In the genomic region with DNA sequence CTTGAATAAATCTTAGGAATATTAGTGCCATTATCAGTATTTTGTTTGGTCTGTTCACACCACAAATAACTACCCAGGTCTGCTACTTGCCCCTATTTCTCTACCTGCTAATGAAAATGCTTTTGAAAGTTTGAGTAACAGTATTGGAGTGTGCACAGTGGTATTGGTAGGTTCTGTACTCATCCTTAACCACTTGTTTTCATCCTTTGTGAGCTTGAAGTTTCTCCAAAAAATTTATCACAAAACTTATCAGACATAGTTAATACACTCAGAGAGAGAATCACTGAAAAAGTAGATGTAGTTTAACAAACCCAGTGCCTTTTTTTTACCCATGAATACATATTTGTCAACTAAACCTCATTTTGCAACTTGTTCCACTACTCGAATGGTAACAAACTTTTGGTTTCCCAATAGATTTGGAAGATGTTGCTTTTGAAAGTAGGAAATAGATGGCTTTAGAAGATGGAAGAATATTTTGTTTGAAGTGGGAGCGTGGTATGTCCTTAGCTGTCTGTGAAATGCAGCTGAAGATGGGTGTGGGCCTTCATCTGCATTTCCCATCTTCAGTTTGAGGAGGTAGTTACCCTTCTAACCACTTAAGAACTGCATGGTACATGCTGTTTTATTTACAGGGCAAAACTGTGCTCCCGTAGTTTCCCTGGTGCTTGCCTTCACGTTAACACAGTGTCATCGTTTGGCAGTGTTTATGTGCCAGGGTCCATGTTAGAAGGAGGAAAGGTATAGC, we compare ENCODE assay signal across 9 cellular contexts. TPM values are rescaled to one million over a fixed set of nuclear protein-coding genes. Genes with fewer than 3 reads are reported as not detected.
DNase-seq lines count a peak whose midpoint lies in the region; ATAC-seq, FAIRE-seq and TF ChIP-seq lines count a peak whose summit lies in the region.
"Had no signal": no experiment of that assay in that cellular context is flagged by ENCODE, and none has a peak within 500 bp of the region (broad histone marks: within the 10 kb centered on the region; RNA-seq: fewer than 3 reads in every experiment).

No MANE protein-coding gene starts in this region.

- H3K27me3 ChIP-seq in keratinocyte (ENCODE audit: control insufficient read depth, extremely low read depth, insufficient read depth, low read length) (no peaks in the 10 kb centered on the region), tibial nerve (no peaks in the 10 kb centered on the region)

- peaks cover 4 to 7% of the 10 kb centered on the region in 2 experiments for H3K36me3 ChIP-seq in keratinocyte (ENCODE audit: control insufficient read depth in 2 of 2, extremely low read depth in 1 of 2, insufficient read depth in 2 of 2, low read length in 2 of 2)
- H3K36me3 ChIP-seq in tibial nerve = no peaks in the 10 kb centered on the region

- H3K27ac ChIP-seq in keratinocyte (ENCODE audit: control insufficient read depth, insufficient read depth, low read length) (peak overlapping the region; percentile 79), tibial nerve (peak overlapping the region in 2 of 4 donors; percentile 4 to 69)

- dilution Hi-C loops in keratinocyte (cut with MboI; ENCODE audit: extremely low pct_ligation_motif_present, low sequenced_read_pairs) = no loop called here

- peaks cover 10% of the 10 kb centered on the region for H3K9me1 ChIP-seq in keratinocyte (ENCODE audit: control insufficient read depth, extremely low read depth, insufficient read depth, low read length)

- TF ChIP-seq EP300 in tibial nerve (IDR thresholded peaks at IDR 0.05) = no peak

- H3K4me1 ChIP-seq in keratinocyte (ENCODE audit: control insufficient read depth, extremely low read depth, insufficient read depth, low read length) = peaks cover 80% of the 10 kb centered on the region
- H3K4me1 ChIP-seq in tibial nerve = peaks cover 0 to 83% (median 48%) of the 10 kb centered on the region in 4 donors

- H3K27ac Mint-ChIP-seq in activated CD4-positive, alpha-beta memory T cell treated with anti-CD3 and anti-CD28 coated beads, Interleukin-2, amount 10 ng/mL, durations not matched to agents 7 days and 5 days = peak overlapping the region; percentile 93
- H3K27ac Mint-ChIP-seq in stimulated activated naive CD8-positive, alpha-beta T cell treated with anti-CD3 and anti-CD28 coated beads, Interleukin-15, amount 100 ng/mL, for 72 hours = peak overlapping the region; percentile 87 to 94

- H3K4me1 Mint-ChIP-seq in activated CD4-positive, alpha-beta memory T cell treated with anti-CD3 and anti-CD28 coated beads, Interleukin-2, amount 10 ng/mL, durations not matched to agents 7 days and 5 days = peaks cover 91% of the 10 kb centered on the region
- H3K4me1 Mint-ChIP-seq in stimulated activated naive CD8-positive, alpha-beta T cell treated with anti-CD3 and anti-CD28 coated beads, Interleukin-15, amount 100 ng/mL, for 72 hours = peaks cover 98% of the 10 kb centered on the region

- H2AFZ ChIP-seq in keratinocyte (ENCODE audit: control insufficient read depth, low read length) = no peak overlapping the region

- CTCF ChIA-PET in activated CD4-positive, alpha-beta memory T cell treated with anti-CD3 and anti-CD28 coated beads, Interleukin-2, amount 10 ng/mL, durations not matched to agents 7 days and 5 days (lab: Charles Lee) = interaction anchor here (0.6 to 2.1 kb wide), 3 partner anchors 9 to 25 kb away, joined by 3 to 7 read pairs (median 3); partner anchors contain the start of gene PTPN1

- TF ChIP-seq CTCF in keratinocyte (optimal IDR thresholded peaks at IDR 0.05 in 1 of 3, IDR thresholded peaks at IDR 0.05 in 1 of 3, conservative IDR thresholded peaks at IDR 0.05 in 1 of 3; ENCODE audit: extremely low read depth in 1 of 3, insufficient read depth in 2 of 3, low read length in 3 of 3) = no peak
- no peak for TF ChIP-seq CTCF in tibial nerve (IDR thresholded peaks at IDR 0.05)

- no peak for FAIRE-seq in keratinocyte (lab: Jason Lieb, UNC)

- peaks cover 94% of the 10 kb centered on the region for H3K79me2 ChIP-seq in keratinocyte (ENCODE audit: control insufficient read depth, insufficient read depth, low read length)

- H3K4me3 ChIP-seq in keratinocyte (ENCODE audit: control insufficient read depth in 2 of 3, extremely low read depth in 1 of 3, insufficient read depth in 2 of 3, low read depth in 1 of 3, low read length in 3 of 3) (no peak overlapping the region), tibial nerve (no peak overlapping the region)

- no peaks in the 10 kb centered on the region for H3K27me3 Mint-ChIP-seq in activated CD4-positive, alpha-beta memory T cell treated with anti-CD3 and anti-CD28 coated beads, Interleukin-2, amount 10 ng/mL, durations not matched to agents 7 days and 5 days
- H3K27me3 Mint-ChIP-seq in stimulated activated naive CD8-positive, alpha-beta T cell treated with anti-CD3 and anti-CD28 coated beads, Interleukin-15, amount 100 ng/mL, for 72 hours = no peaks in the 10 kb centered on the region

- H3K36me3 Mint-ChIP-seq in activated CD4-positive, alpha-beta memory T cell treated with anti-CD3 and anti-CD28 coated beads, Interleukin-2, amount 10 ng/mL, durations not matched to agents 7 days and 5 days (ENCODE audit: low read depth) = peaks cover 59% of the 10 kb centered on the region

- H4K20me1 ChIP-seq in keratinocyte (ENCODE audit: control insufficient read depth, extremely low read depth, insufficient read depth, low read length) = peaks cover 3% of the 10 kb centered on the region

- H3K9ac ChIP-seq in keratinocyte (ENCODE audit: control insufficient read depth, extremely low read depth, insufficient read depth, low read length) = no peak overlapping the region

- no peak for TF ChIP-seq POLR2A in tibial nerve (IDR thresholded peaks at IDR 0.05)

- no peaks in the 10 kb centered on the region for H3K9me3 Mint-ChIP-seq in activated CD4-positive, alpha-beta memory T cell treated with anti-CD3 and anti-CD28 coated beads, Interleukin-2, amount 10 ng/mL, durations not matched to agents 7 days and 5 days
- H3K9me3 Mint-ChIP-seq in stimulated activated naive CD8-positive, alpha-beta T cell treated with anti-CD3 and anti-CD28 coated beads, Interleukin-15, amount 100 ng/mL, for 72 hours = no peaks in the 10 kb centered on the region

- peak; percentile 78 for ATAC-seq in stimulated activated naive CD8-positive, alpha-beta T cell treated with anti-CD3 and anti-CD28 coated beads, Interleukin-15, amount 100 ng/mL, for 72 hours
- ATAC-seq in HG03175 (IDR thresholded peaks at IDR 0.05; ENCODE audit: unreplicated experiment) = no peak

- no peaks in the 10 kb centered on the region for H3K9me3 ChIP-seq in keratinocyte (ENCODE audit: control insufficient read depth, low read depth, low read length)
- no peaks in the 10 kb centered on the region for H3K9me3 ChIP-seq in tibial nerve

- 67 to 69% methylated on average over 5 of the region's 5 CpGs for WGBS in tibial nerve, 2 donors

- H3K4me3 Mint-ChIP-seq in activated CD4-positive, alpha-beta memory T cell treated with anti-CD3 and anti-CD28 coated beads, Interleukin-2, amount 10 ng/mL, durations not matched to agents 7 days and 5 days = peak overlapping the region; percentile 70
- H3K4me3 Mint-ChIP-seq in stimulated activated naive CD8-positive, alpha-beta T cell treated with anti-CD3 and anti-CD28 coated beads, Interleukin-15, amount 100 ng/mL, for 72 hours = peak overlapping the region; percentile 74 to 95

- DNase-seq in activated effector memory CD4-positive, alpha-beta T cell treated with anti-CD3 and anti-CD28 coated beads, Interleukin-2, amount 50 U/mL, for 16 hours = peak; percentile 64
- no peak for DNase-seq in activated effector memory CD4-positive, alpha-beta T cell treated with Interleukin-2 at 50 U/mL for 16 hours
- peak; percentile 41 for DNase-seq in activated CD4-positive, alpha-beta memory T cell treated with anti-CD3 and anti-CD28 coated beads, Interleukin-2, amount 10 ng/mL, durations not matched to agents 7 days and 5 days
- DNase-seq in keratinocyte (ENCODE audit: low read depth, low spot score) (no peak), NCI-H2227 (lab: John Stamatoyannopoulos, UW; ENCODE audit: unreplicated experiment) (no peak), tibial nerve (ENCODE audit: low spot score in 2 of 2) (no peak)
- peak; percentile 18 to 64 for DNase-seq in stimulated activated naive CD8-positive, alpha-beta T cell treated with anti-CD3 and anti-CD28 coated beads, Interleukin-15, amount 100 ng/mL, for 72 hours
- DNase-seq: NCI-H1930 had no signal

- H3K4me2 ChIP-seq in keratinocyte (ENCODE audit: control insufficient read depth, extremely low read depth, insufficient read depth, low read depth, low read length) = peak overlapping the region; percentile 74

- POLR2A ChIA-PET in activated CD4-positive, alpha-beta memory T cell treated with anti-CD3 and anti-CD28 coated beads, Interleukin-2, amount 10 ng/mL, durations not matched to agents 7 days and 5 days (lab: Charles Lee) = interaction anchor here (0.5 to 13.9 kb wide), 11 partner anchors 8 to 1891 kb away, joined by 3 to 209 read pairs (median 4); partner anchors contain the start of gene PTPN1

RNA-seq across cellular contexts. Expression of gene PTPN1, which starts 9.0 kb away (rescaled TPM):
- 10 to 100 TPM; 79.6 to 80.5 TPM for total RNA-seq in activated CD4-positive, alpha-beta memory T cell treated with anti-CD3 and anti-CD28 coated beads, Interleukin-2, amount 10 ng/mL, durations not matched to agents 7 days and 5 days
- 53.3 to 67.4 TPM (median 61.6 TPM) in 3 replicates for polyA plus RNA-seq in keratinocyte
- 14.0 TPM for polyA plus RNA-seq in keratinocyte (2011; ENCODE audit: low read depth)
- polyA plus RNA-seq in keratinocyte (2011; cell fraction: cytosol; rRNA removed) = 71.8 and 85.6 TPM in 2 replicates
- polyA plus RNA-seq in keratinocyte (2011; cell fraction: nucleus; rRNA removed) = 107 and 110 TPM in 2 replicates
- 42.2 and 66.1 TPM in 2 replicates for polyA plus RNA-seq in keratinocyte (2012; ENCODE audit: low replicate concordance)
- 65.6 to 73.7 TPM (median 70.3 TPM) in 3 replicates for polyA minus RNA-seq in keratinocyte
- polyA minus RNA-seq in keratinocyte (2011; cell fraction: cytosol; rRNA and poly(A)+ RNA removed) = 61.6 TPM
- 38.7 and 64.7 TPM in 2 replicates for polyA minus RNA-seq in keratinocyte (2011; cell fraction: nucleus; rRNA and poly(A)+ RNA removed)
- 10 to 100 TPM; 20.7 to 26.7 (median 23.7) TPM for total RNA-seq in tibial nerve

Comparison
In these comparisons a context has a peak if more than half of its experiments do, and no peak if none do; other contexts are left out.
1. DNase-seq: peak in activated effector memory CD4-positive, alpha-beta T cell treated with anti-CD3 and anti-CD28 coated beads, Interleukin-2, amount 50 U/mL, for 16 hours (single experiment), activated CD4-positive, alpha-beta memory T cell treated with anti-CD3 and anti-CD28 coated beads, Interleukin-2, amount 10 ng/mL, durations not matched to agents 7 days and 5 days (single experiment) and stimulated activated naive CD8-positive, alpha-beta T cell treated with anti-CD3 and anti-CD28 coated beads, Interleukin-15, amount 100 ng/mL, for 72 hours (2 of 2); none in activated effector memory CD4-positive, alpha-beta T cell treated with Interleukin-2 at 50 U/mL for 16 hours (single experiment), keratinocyte (single experiment), NCI-H2227 (single experiment) and tibial nerve (0 of 2).